Comparison of ENCODE assay signal across 8 cellular contexts in the genomic region with DNA sequence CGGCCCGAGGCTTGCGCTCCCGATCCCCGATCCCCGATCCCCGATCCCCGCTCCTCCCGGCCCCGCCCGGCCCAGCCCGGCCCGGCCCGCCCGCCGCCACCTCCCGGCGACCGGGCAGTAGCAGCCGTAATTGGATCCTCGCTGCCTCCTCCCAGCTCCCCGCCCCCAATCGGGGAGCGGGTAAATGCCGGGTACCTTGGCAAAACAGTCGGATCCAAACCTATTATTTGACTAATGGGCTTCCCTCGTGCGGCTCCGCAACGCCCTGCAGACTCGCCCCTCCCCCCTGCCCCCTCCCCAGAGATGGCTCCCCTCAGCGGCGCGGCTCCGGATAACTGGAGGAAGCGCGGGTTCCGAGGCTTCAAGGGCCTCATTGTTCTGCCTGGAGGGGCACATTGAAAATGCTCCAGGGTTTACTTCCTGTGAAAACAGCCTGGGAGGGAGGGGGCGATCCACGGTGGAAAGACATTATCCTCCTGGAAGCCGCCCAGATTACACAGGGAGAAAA.
A peak's percentile ranks its signal among the peaks of the same experiment; 100 is the strongest.
DNase-seq lines count a peak whose midpoint lies in the region; ATAC-seq and TF ChIP-seq lines count a peak whose summit lies in the region.

No MANE protein-coding gene starts in this region.

- H3K4me1 ChIP-seq in fibroblast of lung (ENCODE audit: control insufficient read depth, extremely low read depth, insufficient read depth, low read length), result peaks cover 40% of the 10 kb centered on the region
- peaks cover 8 to 11% of the 10 kb centered on the region in 2 donors for H3K4me1 ChIP-seq in naive thymus-derived CD4-positive, alpha-beta T cell (ENCODE audit: control insufficient read depth in 2 of 2, insufficient read depth in 2 of 2, low read length in 2 of 2)
- H3K4me1 ChIP-seq in testis, result peaks cover 37% of the 10 kb centered on the region

- peak overlapping the region; percentile 89 to 99 for H3K4me3 Mint-ChIP-seq in CD14-positive monocyte
- peak overlapping the region; percentile 94 for H3K4me3 Mint-ChIP-seq in activated T-cell treated with anti-CD3 and anti-CD28 coated beads, Interleukin-2, amount 50 U/mL, for 4 hours
- peak overlapping the region; percentile 85 to 97 (median 89) for H3K4me3 Mint-ChIP-seq in naive thymus-derived CD4-positive, alpha-beta T cell

- H3K79me2 ChIP-seq in fibroblast of lung (ENCODE audit: control insufficient read depth, insufficient read depth, low read length), result no peaks in the 10 kb centered on the region

- H3K9me3 Mint-ChIP-seq in CD14-positive monocyte, result no peaks in the 10 kb centered on the region
- no peaks in the 10 kb centered on the region for H3K9me3 Mint-ChIP-seq in activated T-cell treated with anti-CD3 and anti-CD28 coated beads, Interleukin-2, amount 50 U/mL, for 4 hours
- peaks cover 0 to 3% (median 0%) of the 10 kb centered on the region in 11 donors for H3K9me3 Mint-ChIP-seq in naive thymus-derived CD4-positive, alpha-beta T cell

- TF ChIP-seq POLR2A in testis (IDR thresholded peaks at IDR 0.05), result no peak

- TF ChIP-seq CTCF in CD14-positive monocyte (IDR thresholded peaks at IDR 0.05) (no peak), fibroblast of lung (conservative IDR thresholded peaks at IDR 0.05 in 1 of 2, IDR thresholded peaks at IDR 0.05 in 1 of 2; ENCODE audit: low read depth in 1 of 2, low read length in 2 of 2) (no peak), testis (IDR thresholded peaks at IDR 0.05) (no peak)

- 0% methylated on average over 12 to 17 of the region's 41 CpGs for WGBS in testis, 2 donors

- POLR2A ChIA-PET in naive thymus-derived CD4-positive, alpha-beta T cell (lab: Charles Lee), result interaction anchor here (0.9 to 1.2 kb wide), 3 partner anchors 11 to 92 kb away, joined by 3 to 4 read pairs (median 4); no protein-coding TSS in a partner anchor

- peaks cover 44% of the 10 kb centered on the region for H3K4me1 Mint-ChIP-seq in CD14-positive monocyte
- peaks cover 28% of the 10 kb centered on the region for H3K4me1 Mint-ChIP-seq in activated T-cell treated with anti-CD3 and anti-CD28 coated beads, Interleukin-2, amount 50 U/mL, for 4 hours (ENCODE audit: low read depth)
- peaks cover 15 to 30% (median 17%) of the 10 kb centered on the region in 7 donors for H3K4me1 Mint-ChIP-seq in naive thymus-derived CD4-positive, alpha-beta T cell

- H3K4me3 ChIP-seq in fibroblast of lung (replicated peaks in 1 of 4; ENCODE audit: control extremely low read depth in 1 of 4, insufficient read depth in 1 of 4, low read depth in 3 of 4, low read length in 4 of 4), result peak overlapping the region; percentile 12 to 55 (median 16)
- H3K4me3 ChIP-seq in naive thymus-derived CD4-positive, alpha-beta T cell (ENCODE audit: low read length), result peak overlapping the region; percentile 59
- peak overlapping the region; percentile 46 to 54 for H3K4me3 ChIP-seq in testis

- H3K27ac Mint-ChIP-seq in CD14-positive monocyte, result peak overlapping the region; percentile 96 to 100 (median 99)
- H3K27ac Mint-ChIP-seq in naive thymus-derived CD4-positive, alpha-beta T cell, result peak overlapping the region in 8 of 9 donors; percentile 43 to 95 (median 87)

- intact Hi-C loops in CD14-positive monocyte (cut with micrococcal nuclease), result loop anchor here (5.0 to 10.0 kb wide), 5 partner anchors 93 to 271 kb away; partner anchors contain the start of gene ZMIZ1 (in 1 of the 2)
- intact Hi-C loops in naive thymus-derived CD4-positive, alpha-beta T cell (cut with micrococcal nuclease), result loop anchor here (1.0 to 5.0 kb wide), 13 partner anchors 53 to 942 kb away; partner anchors contain the start of genes PPIF (in 2 of the 2), RPS24 (in 2 of the 2), ZCCHC24 (in 1 of the 2) and ZMIZ1 (in 1 of the 2)
- intact Hi-C loops in testis (cut with DNase I; ENCODE audit: low total_unique reads), result loop anchor here (10.0 kb wide), 1 partner anchor 199 kb away; no protein-coding TSS in a partner anchor

- H3K9ac ChIP-seq in fibroblast of lung (ENCODE audit: insufficient read depth, low read length), result peak overlapping the region; percentile 73

- CTCF ChIA-PET in naive thymus-derived CD4-positive, alpha-beta T cell (lab: Charles Lee), result interaction anchor here (0.6 to 1.5 kb wide), 3 partner anchors 78 to 671 kb away, joined by 3 to 7 read pairs (median 4); no protein-coding TSS in a partner anchor

- no peaks in the 10 kb centered on the region for H4K20me1 ChIP-seq in fibroblast of lung (ENCODE audit: control insufficient read depth, extremely low read depth, insufficient read depth, low read length)

- H3K9me3 ChIP-seq in fibroblast of lung (ENCODE audit: control insufficient read depth, insufficient read depth, low read depth, low read length), result no peaks in the 10 kb centered on the region
- no peaks in the 10 kb centered on the region for H3K9me3 ChIP-seq in naive thymus-derived CD4-positive, alpha-beta T cell (ENCODE audit: control insufficient read depth in 2 of 3, low read length in 3 of 3)
- H3K9me3 ChIP-seq in testis, result no peaks in the 10 kb centered on the region

- H3K36me3 ChIP-seq in fibroblast of lung (ENCODE audit: control insufficient read depth, insufficient read depth, low read length) (no peaks in the 10 kb centered on the region), testis (ENCODE audit: low read depth, missing control alignments) (no peaks in the 10 kb centered on the region)
- no peaks in the 10 kb centered on the region for H3K36me3 ChIP-seq in naive thymus-derived CD4-positive, alpha-beta T cell (ENCODE audit: control insufficient read depth in 2 of 3, insufficient read depth in 3 of 3, low read length in 3 of 3)

- DNase-seq in CD14-positive monocyte (ENCODE audit: low spot score) (no peak), NCI-H526 treated with DMSO at 0.1 percent for 48 hours (lab: John Stamatoyannopoulos, UW) (peak; percentile 91), fibroblast of lung (ENCODE audit: low read depth in 2 of 2) (peak; percentile 66 to 76), testis (peak; percentile 74)
- peak; percentile 14 for DNase-seq in activated T-cell treated with anti-CD3 and anti-CD28 coated beads, Interleukin-2, amount 50 U/mL, for 4 hours
- peak in 5 of 9 donors; percentile 16 to 27 (median 23) for DNase-seq in naive thymus-derived CD4-positive, alpha-beta T cell

- H3K36me3 Mint-ChIP-seq in CD14-positive monocyte, result peaks cover 0 to 2% of the 10 kb centered on the region in 2 donors
- H3K36me3 Mint-ChIP-seq in activated T-cell treated with anti-CD3 and anti-CD28 coated beads, Interleukin-2, amount 50 U/mL, for 4 hours (ENCODE audit: insufficient read depth), result no peaks in the 10 kb centered on the region
- no peaks in the 10 kb centered on the region for H3K36me3 Mint-ChIP-seq in naive thymus-derived CD4-positive, alpha-beta T cell

- no peak overlapping the region for H2AFZ ChIP-seq in fibroblast of lung (ENCODE audit: low read length)

- H3K27me3 Mint-ChIP-seq in CD14-positive monocyte (ENCODE audit: low read depth in 3 of 3), result peaks cover 5 to 21% (median 6%) of the 10 kb centered on the region in 3 donors
- no peaks in the 10 kb centered on the region for H3K27me3 Mint-ChIP-seq in activated T-cell treated with anti-CD3 and anti-CD28 coated beads, Interleukin-2, amount 50 U/mL, for 4 hours (ENCODE audit: low read depth)
- peaks cover 0 to 8% (median 0%) of the 10 kb centered on the region in 5 donors for H3K27me3 Mint-ChIP-seq in naive thymus-derived CD4-positive, alpha-beta T cell

- peak; percentile 42 for ATAC-seq in GM19397 (IDR thresholded peaks at IDR 0.05; ENCODE audit: unreplicated experiment)
- ATAC-seq in HG03521 (IDR thresholded peaks at IDR 0.05; ENCODE audit: unreplicated experiment), result peak; percentile 41
- ATAC-seq in activated T-cell treated with anti-CD3 and anti-CD28 coated beads, Interleukin-2, amount 50 U/mL, for 4 hours, result peak; percentile 44 to 49
- peak; percentile 19 for ATAC-seq in naive thymus-derived CD4-positive, alpha-beta T cell

- H3K27ac ChIP-seq in fibroblast of lung (ENCODE audit: insufficient read depth, low read length), result peak overlapping the region; percentile 99
- no peak overlapping the region for H3K27ac ChIP-seq in naive thymus-derived CD4-positive, alpha-beta T cell (ENCODE audit: low read depth, low read length)
- H3K27ac ChIP-seq in testis, result peak overlapping the region; percentile 89 to 91

- H3K4me2 ChIP-seq in fibroblast of lung (ENCODE audit: extremely low read depth, insufficient read depth, low read length), result peak overlapping the region; percentile 60

- no peaks in the 10 kb centered on the region for H3K27me3 ChIP-seq in fibroblast of lung (ENCODE audit: control insufficient read depth, insufficient read depth, low read length)
- H3K27me3 ChIP-seq in naive thymus-derived CD4-positive, alpha-beta T cell (ENCODE audit: control insufficient read depth in 2 of 2, insufficient read depth in 2 of 2, low read length in 2 of 2), result no peaks in the 10 kb centered on the region
- no peaks in the 10 kb centered on the region for H3K27me3 ChIP-seq in testis
